In genomic region chr4:15325987-15326386, GRCh38 we compare ENCODE assay signal across 1 cellular context.
TF ChIP-seq lines count a peak whose summit lies in the region.

No MANE protein-coding gene starts in this region.

TF ChIP-seq in IMR-90, 13 proteins besides CTCF, POLR2A, EP300 and RAD21:
- no peak for TF ChIP-seq SMC3 (IDR thresholded peaks at IDR 0.05; ENCODE audit: low read depth, low read length)
- no peak for TF ChIP-seq CHD1 (IDR thresholded peaks at IDR 0.05; ENCODE audit: low read depth, low read length)
- no peak for TF ChIP-seq MAFK (IDR thresholded peaks at IDR 0.05; ENCODE audit: low read depth, low read length)
- TF ChIP-seq CEBPB (IDR thresholded peaks at IDR 0.05; ENCODE audit: low read depth, low read length) = no peak
- no peak for TF ChIP-seq MAZ (IDR thresholded peaks at IDR 0.05; ENCODE audit: borderline replicate concordance, low read depth, low read length)
- TF ChIP-seq USF2 (IDR thresholded peaks at IDR 0.05; ENCODE audit: low read depth, low read length) = no peak
- no peak for TF ChIP-seq RCOR1 (IDR thresholded peaks at IDR 0.05; ENCODE audit: insufficient replicate concordance, low read length)
- no peak for TF ChIP-seq NFE2L2 (IDR thresholded peaks at IDR 0.05; ENCODE audit: low read depth, low read length)
- no peak for TF ChIP-seq ELK1 (IDR thresholded peaks at IDR 0.05; ENCODE audit: borderline replicate concordance, low read depth, low read length)
- no peak for TF ChIP-seq FOS (IDR thresholded peaks at IDR 0.05; ENCODE audit: low read depth, low read length)
- no peak for TF ChIP-seq MXI1 (IDR thresholded peaks at IDR 0.05; ENCODE audit: borderline replicate concordance, low read depth, low read length)
